1 cellular context compared by ENCODE assay signal in genomic region chr10:34764347-34764991, GRCh38.
TF ChIP-seq lines count a peak whose summit lies in the region.

No MANE protein-coding gene starts in this region.

TF ChIP-seq in SK-N-SH treated with all-trans-retinoic acid at 6 μM for 48 hours, 23 proteins besides CTCF, POLR2A, EP300 and RAD21 (continued from another document):
- TF ChIP-seq CREB5 (CRISPR knock-in tag; IDR thresholded peaks at IDR 0.05; ENCODE audit: low read depth) = no peak
- no peak for TF ChIP-seq PPARA (CRISPR knock-in tag; IDR thresholded peaks at IDR 0.05; ENCODE audit: borderline replicate concordance)
- TF ChIP-seq RARB (CRISPR knock-in tag; IDR thresholded peaks at IDR 0.05) = no peak
- no peak for TF ChIP-seq CSDC2 (CRISPR knock-in tag; IDR thresholded peaks at IDR 0.05)
- TF ChIP-seq ISL1 (CRISPR knock-in tag; IDR thresholded peaks at IDR 0.05) = no peak
- no peak for TF ChIP-seq BACH2 (CRISPR knock-in tag; IDR thresholded peaks at IDR 0.05; ENCODE audit: borderline replicate concordance)
- no peak for TF ChIP-seq GLIS3 (CRISPR knock-in tag; IDR thresholded peaks at IDR 0.05)
- no peak for TF ChIP-seq ZFP3 (CRISPR knock-in tag; IDR thresholded peaks at IDR 0.05)
- TF ChIP-seq TOX (CRISPR knock-in tag; IDR thresholded peaks at IDR 0.05; ENCODE audit: borderline replicate concordance) = no peak
TF ChIP-seq in SK-N-SH treated with all-trans-retinoic acid at 6 μM for 48 hours: peak in this region for 0.
